31 cellular contexts compared by ENCODE assay signal in genomic region chr6:155595264-155595663, GRCh38.
DNase-seq lines count a peak whose midpoint lies in the region; ATAC-seq and TF ChIP-seq lines count a peak whose summit lies in the region.
"Had no signal": no experiment of that assay in that cellular context is flagged by ENCODE, and none has a peak within 500 bp of the region (broad histone marks: within the 10 kb centered on the region; RNA-seq: fewer than 3 reads in every experiment).

No MANE protein-coding gene starts in this region.

- TF ChIP-seq CTCF in HCT116 (IDR thresholded peaks at IDR 0.05 in 2 of 3, conservative IDR thresholded peaks at IDR 0.05 in 1 of 3; ENCODE audit: borderline replicate concordance in 1 of 3, insufficient read depth in 1 of 3, low read depth in 2 of 3, low read length in 2 of 3) (no peak), endodermal cell (conservative IDR thresholded peaks at IDR 0.05) (peak; percentile 19)

- H3K9ac ChIP-seq in HCT116 (ENCODE audit: low read length), result no peak overlapping the region
- H3K9ac ChIP-seq in endodermal cell (ENCODE audit: extremely low read depth, low read length, poor library complexity, severe bottlenecking), result no peak overlapping the region
- H3K9ac ChIP-seq: KMS-11, neural progenitor cell, parathyroid adenoma had no signal

- H3K4me3 ChIP-seq in HCT116 (replicated peaks in 1 of 2; ENCODE audit: low read depth in 1 of 2, low read length in 2 of 2) (no peak overlapping the region), endodermal cell (ENCODE audit: low read length) (no peak overlapping the region)
- H3K4me3 ChIP-seq: esophagus muscularis mucosa, neural progenitor cell, testis had no signal

- H3K4me2 ChIP-seq in HCT116 (ENCODE audit: low read length), result no peak overlapping the region
- H3K4me2 ChIP-seq: KMS-11, neural progenitor cell had no signal

- BruUV-seq in HCT116 (replicated peaks; lab: Mats Ljungman, UMichigan), result no TSS peak

- H3K9me3 Mint-ChIP-seq in endodermal cell, result no peaks in the 10 kb centered on the region
- H3K9me3 Mint-ChIP-seq: activated naive CD4-positive, alpha-beta T cell treated with anti-CD3 and anti-CD28 coated beads for 36 hours; neural progenitor cell had no signal

- H3K9me2 ChIP-seq in HCT116 (ENCODE audit: insufficient read depth), result no peaks in the 10 kb centered on the region

- H3K27me3 ChIP-seq in HCT116 (ENCODE audit: insufficient read depth, low read length) (no peaks in the 10 kb centered on the region), endodermal cell (ENCODE audit: control insufficient read depth, insufficient read depth, low read length, poor library complexity, severe bottlenecking) (no peaks in the 10 kb centered on the region)
- H3K27me3 ChIP-seq: esophagus muscularis mucosa, neural progenitor cell, testis had no signal

- intact Hi-C loops in HCT116 (cut with micrococcal nuclease), result no loop called here

- H3K36me3 Mint-ChIP-seq in endodermal cell (ENCODE audit: low read depth), result no peaks in the 10 kb centered on the region
- H3K36me3 Mint-ChIP-seq: brain; CD4-positive, alpha-beta memory T cell; neural progenitor cell had no signal

- no peaks in the 10 kb centered on the region for H3K36me3 ChIP-seq in HCT116 (ENCODE audit: control insufficient read depth in 1 of 2, insufficient read depth in 2 of 2, low read length in 2 of 2)
- H3K36me3 ChIP-seq in endodermal cell (ENCODE audit: control insufficient read depth, insufficient read depth, low read length), result no peaks in the 10 kb centered on the region
- H3K36me3 ChIP-seq: esophagus muscularis mucosa, neural progenitor cell had no signal

- no peak overlapping the region for H2AFZ ChIP-seq in HCT116 (ENCODE audit: low read depth, low read length, poor library complexity, severe bottlenecking)
- H2AFZ ChIP-seq: neural progenitor cell, parathyroid adenoma had no signal

- no peak overlapping the region for H3K27ac Mint-ChIP-seq in endodermal cell
- H3K27ac Mint-ChIP-seq: activated CD4-positive, alpha-beta T cell treated with anti-CD3 and anti-CD28 coated beads for 36 hours; activated CD8-positive, alpha-beta T cell treated with anti-CD3 and anti-CD28 coated beads, Interleukin-2, amount 10 ng/mL, durations not matched to agents 7 days and 5 days; activated naive CD4-positive, alpha-beta T cell treated with anti-CD3 and anti-CD28 coated beads for 36 hours; brain; CD4-positive, alpha-beta memory T cell; neural progenitor cell had no signal

- POLR2A ChIA-PET in HCT116 (lab: Charles Lee), result no interaction called here

- H3K4me1 Mint-ChIP-seq in endodermal cell, result peaks cover 22% of the 10 kb centered on the region
- H3K4me1 Mint-ChIP-seq: activated CD4-positive, alpha-beta T cell treated with anti-CD3 and anti-CD28 coated beads for 36 hours; CD4-positive, alpha-beta memory T cell had no signal

- peak; percentile 38; the same call in 1 of the 2 replicates for ATAC-seq in HCT116
- no peak for ATAC-seq in GM21825 (IDR thresholded peaks at IDR 0.05; ENCODE audit: unreplicated experiment)
- ATAC-seq in left lobe of liver, result no peak
- ATAC-seq: activated CD4-positive, alpha-beta T cell treated with anti-CD3 and anti-CD28 coated beads for 36 hours; activated CD8-positive, alpha-beta T cell treated with anti-CD3 and anti-CD28 coated beads, Interleukin-2, amount 10 ng/mL, durations not matched to agents 7 days and 5 days; PC-3; Right ventricle myocardium inferior; SK-N-SH treated with all-trans-retinoic acid at 6 μM for 48 hours; stimulated activated naive CD8-positive, alpha-beta T cell treated with anti-CD3 and anti-CD28 coated beads, Interleukin-15, Interleukin-2, amounts not matched to agents 100 U/mL and 50 U/mL, for 24 hours had no signal

- CTCF ChIA-PET in HCT116 (lab: Charles Lee), result no interaction called here

- H3K4me1 ChIP-seq in HCT116 (ENCODE audit: control insufficient read depth in 1 of 2, insufficient read depth in 2 of 2, low read length in 2 of 2) (no peaks in the 10 kb centered on the region), endodermal cell (ENCODE audit: control insufficient read depth, insufficient read depth, low read length) (peaks cover 6% of the 10 kb centered on the region)
- H3K4me1 ChIP-seq: esophagus muscularis mucosa, parathyroid adenoma, testis had no signal

- H3K4me3 Mint-ChIP-seq in endodermal cell, result no peak overlapping the region
- H3K4me3 Mint-ChIP-seq: activated CD4-positive, alpha-beta T cell treated with anti-CD3 and anti-CD28 coated beads for 36 hours; activated CD8-positive, alpha-beta T cell treated with anti-CD3 and anti-CD28 coated beads, Interleukin-2, amount 10 ng/mL, durations not matched to agents 7 days and 5 days; activated naive CD4-positive, alpha-beta T cell treated with anti-CD3 and anti-CD28 coated beads for 36 hours; brain; CD4-positive, alpha-beta memory T cell; neural progenitor cell had no signal

- DNase-seq in COLO668 (lab: John Stamatoyannopoulos, UW; ENCODE audit: unreplicated experiment) (peak; percentile 2), HCT116 (ENCODE audit: low read depth, low spot score) (no peak), NCI-H69 (lab: John Stamatoyannopoulos, UW) (peak; percentile 59), endodermal cell (peak; percentile 63), NCI-H1105 treated with DMSO at 0.1 percent for 48 hours (lab: John Stamatoyannopoulos, UW) (no peak), left lobe of liver (ENCODE audit: low spot score) (no peak)
- DNase-seq: activated CD4-positive, alpha-beta T cell treated with anti-CD3 and anti-CD28 coated beads for 36 hours; activated CD8-positive, alpha-beta T cell treated with anti-CD3 and anti-CD28 coated beads, Interleukin-2, amount 10 ng/mL, durations not matched to agents 7 days and 5 days; activated naive CD4-positive, alpha-beta T cell treated with anti-CD3 and anti-CD28 coated beads for 36 hours; AML-193; CD4-positive, alpha-beta memory T cell; dermis blood vessel endothelial cell; foreskin fibroblast; head of caudate nucleus; kidney; NCI-H187 treated with DMSO at 0.1 percent for 48 hours; NCI-H2171 treated with DMSO at 0.1 percent for 48 hours; NCI-H524; PC-3; small intestine; stimulated activated naive CD8-positive, alpha-beta T cell treated with anti-CD3 and anti-CD28 coated beads, Interleukin-15, Interleukin-2, amounts not matched to agents 100 U/mL and 50 U/mL, for 24 hours; testis had no signal

- no peaks in the 10 kb centered on the region for H3K9me3 ChIP-seq in HCT116 (ENCODE audit: control insufficient read depth in 1 of 2, insufficient read depth in 1 of 2, low read depth in 1 of 2, low read length in 2 of 2)
- H3K9me3 ChIP-seq in endodermal cell (ENCODE audit: control insufficient read depth, low read length), result no peaks in the 10 kb centered on the region
- H3K9me3 ChIP-seq: esophagus muscularis mucosa, testis had no signal

- no peak overlapping the region for H3K27ac ChIP-seq in HCT116 (ENCODE audit: low read depth, low read length)
- no peak overlapping the region for H3K27ac ChIP-seq in endodermal cell (ENCODE audit: low read depth, low read length)
- H3K27ac ChIP-seq: esophagus muscularis mucosa, KMS-11, neural progenitor cell, parathyroid adenoma, testis, VCaP had no signal

- H4K20me1 ChIP-seq in HCT116 (ENCODE audit: insufficient read depth), result no peaks in the 10 kb centered on the region

- no peaks in the 10 kb centered on the region for H3K79me2 ChIP-seq in HCT116 (ENCODE audit: insufficient read depth, low read length)
- H3K79me2 ChIP-seq: parathyroid adenoma had no signal

- no peaks in the 10 kb centered on the region for H3K27me3 Mint-ChIP-seq in endodermal cell (ENCODE audit: insufficient read depth)

- RAD21 ChIA-PET in HCT116 (lab: Charles Lee; ENCODE audit: low non-redundant PET in 1 of 2, low total read pairs in 2 of 2, uncharacterized antibody in 2 of 2, unreplicated experiment in 2 of 2), result no interaction called here

- no peak for TF ChIP-seq POLR2A in HCT116 (IDR thresholded peaks at IDR 0.05; ENCODE audit: borderline replicate concordance, extremely low read depth, insufficient read depth, insufficient read length)

- TF ChIP-seq RAD21 in HCT116 (IDR thresholded peaks at IDR 0.05; ENCODE audit: low read depth), result no peak

TF ChIP-seq in HCT116, 20 proteins besides CTCF, POLR2A, EP300 and RAD21 (continues in another document):
- TF ChIP-seq CBX3 (IDR thresholded peaks at IDR 0.05; ENCODE audit: low read depth) (no peak), ZBTB33 (IDR thresholded peaks at IDR 0.05; ENCODE audit: extremely low read depth, insufficient replicate concordance, low read length) (no peak), ATF3 (IDR thresholded peaks at IDR 0.05) (no peak), EZH2 (IDR thresholded peaks at IDR 0.05) (no peak), EGR1 (IDR thresholded peaks at IDR 0.05; ENCODE audit: low read depth) (no peak), FOSL1 (IDR thresholded peaks at IDR 0.05; ENCODE audit: low read depth) (no peak), YY1 (IDR thresholded peaks at IDR 0.05; ENCODE audit: extremely low read depth, insufficient replicate concordance, low read depth, low read length) (no peak), SIN3A (IDR thresholded peaks at IDR 0.05; ENCODE audit: low read depth) (no peak), ZFX (IDR thresholded peaks at IDR 0.05) (no peak), MAX (IDR thresholded peaks at IDR 0.05) (no peak), ELF1 (IDR thresholded peaks at IDR 0.05; ENCODE audit: borderline replicate concordance, low read depth) (no peak), POLR2AphosphoS5 (IDR thresholded peaks at IDR 0.05; ENCODE audit: low read depth, low read length) (no peak), SP1 (IDR thresholded peaks at IDR 0.05; ENCODE audit: low read depth) (no peak)

Comparison
In these comparisons a context has a peak if more than half of its experiments do, and no peak if none do; other contexts are left out.
1. DNase-seq: peak in COLO668 (single experiment), NCI-H69 (single experiment) and endodermal cell (single experiment); none in HCT116 (single experiment), NCI-H1105 treated with DMSO at 0.1 percent for 48 hours (single experiment) and left lobe of liver (single experiment).